ENCODE assay signal across 10 cellular contexts in the genomic region with DNA sequence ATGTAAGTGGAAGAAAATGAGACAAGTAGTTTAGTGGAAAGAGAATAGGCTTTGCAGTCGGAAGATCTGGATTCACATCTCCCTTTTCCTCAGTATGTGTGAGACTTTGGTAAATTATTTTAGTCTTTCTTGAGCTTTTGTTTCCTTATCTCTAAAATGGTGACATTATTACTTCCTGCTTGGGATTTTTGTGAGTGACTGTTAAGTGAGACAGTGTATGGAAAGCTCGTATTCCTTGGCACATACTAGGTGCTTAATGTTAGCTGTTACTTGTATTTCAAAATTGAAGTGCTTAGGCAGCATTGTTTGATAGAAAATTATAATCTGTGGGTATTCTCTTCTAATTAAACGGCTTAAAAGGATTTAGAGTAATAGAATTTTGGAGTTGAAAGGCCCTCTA. TPM values are rescaled to one million over a fixed set of nuclear protein-coding genes. Genes with fewer than 3 reads are reported as not detected.
DNase-seq lines count a peak whose midpoint lies in the region; ATAC-seq, FAIRE-seq and TF ChIP-seq lines count a peak whose summit lies in the region.
"Had no signal": no experiment of that assay in that cellular context is flagged by ENCODE, and none has a peak within 500 bp of the region (broad histone marks: within the 10 kb centered on the region; RNA-seq: fewer than 3 reads in every experiment).

No MANE protein-coding gene starts in this region.

- peaks cover 36% of the 10 kb centered on the region for H3K36me3 ChIP-seq in RWPE2 (ENCODE audit: low read depth)
- H3K36me3 ChIP-seq in esophagus squamous epithelium: no peaks in the 10 kb centered on the region
- no peaks in the 10 kb centered on the region for H3K36me3 ChIP-seq in pancreas

- TF ChIP-seq POLR2A in esophagus squamous epithelium (IDR thresholded peaks at IDR 0.05): no peak

- TF ChIP-seq CTCF in GM12864 (IDR thresholded peaks at IDR 0.05; ENCODE audit: low read depth, low read length, missing control alignments) (no peak), RWPE2 (IDR thresholded peaks at IDR 0.05; ENCODE audit: poor library complexity, severe bottlenecking) (no peak), esophagus squamous epithelium (IDR thresholded peaks at IDR 0.05) (no peak), retinal pigment epithelial cell (conservative IDR thresholded peaks at IDR 0.05; ENCODE audit: low read depth, low read length) (no peak), D721Med (IDR thresholded peaks at IDR 0.05; ENCODE audit: insufficient read depth, missing control alignments) (no peak), pancreas (IDR thresholded peaks at IDR 0.05) (no peak)

- DNase-seq in GM12864 (ENCODE audit: low read depth): no peak
- no peak for DNase-seq in RWPE2 (ENCODE audit: low spot score)
- no peak for DNase-seq in esophagus squamous epithelium (lab: John Stamatoyannopoulos, UW)
- no peak for DNase-seq in retinal pigment epithelial cell (ENCODE audit: low read depth)
- no peak for DNase-seq in HUDEP-2 (lab: John Stamatoyannopoulos, UW; ENCODE audit: unreplicated experiment in 76 of 76)
- no peak for DNase-seq in D721Med (ENCODE audit: insufficient read length, low spot score)
- DNase-seq in pancreas: no peak
- DNase-seq in cerebellar nuclear complex (lab: John Stamatoyannopoulos, UW): no peak
- DNase-seq: caudate nucleus, NCI-H2081 had no signal

- H3K27ac ChIP-seq in RWPE2 (ENCODE audit: poor library complexity, severe bottlenecking): no peak overlapping the region
- peak overlapping the region in 1 of 4 donors; percentile 99 for H3K27ac ChIP-seq in esophagus squamous epithelium
- no peak overlapping the region for H3K27ac ChIP-seq in pancreas

- intact Hi-C loops in esophagus squamous epithelium (cut with DNase I): no loop called here
- intact Hi-C loops in pancreas (cut with DNase I): no loop called here

- H3K9me3 ChIP-seq in RWPE2 (ENCODE audit: severe bottlenecking) (no peaks in the 10 kb centered on the region), esophagus squamous epithelium (no peaks in the 10 kb centered on the region), pancreas (no peaks in the 10 kb centered on the region)

- WGBS in esophagus squamous epithelium, 2 donors: 33 to 42% methylated on average over 3 of the region's 3 CpGs
- WGBS in pancreas, 2 donors: 56 to 63% methylated on average over 3 of the region's 3 CpGs

- ATAC-seq in RWPE2 (ENCODE audit: low read depth) (no peak), pancreas (no peak)

- peak overlapping the region; percentile 100; the same call in 1 of the 2 replicates for H3K4me3 ChIP-seq in GM12864 (ENCODE audit: low read depth, low read length)
- H3K4me3 ChIP-seq in RWPE2 (ENCODE audit: severe bottlenecking): peak overlapping the region; percentile 69
- H3K4me3 ChIP-seq in esophagus squamous epithelium: peak overlapping the region; percentile 2 to 100 (median 88)
- peak overlapping the region; percentile 91 for H3K4me3 ChIP-seq in retinal pigment epithelial cell (ENCODE audit: low read length)
- H3K4me3 ChIP-seq in pancreas: peak overlapping the region in 2 of 4 donors; percentile 90 to 95

- FAIRE-seq in D721Med (lab: Jason Lieb, UNC): no peak
- no peak for FAIRE-seq in pancreas (lab: Jason Lieb, UNC)

- H3K27me3 ChIP-seq in RWPE2 (ENCODE audit: insufficient read depth, poor library complexity, severe bottlenecking) (no peaks in the 10 kb centered on the region), esophagus squamous epithelium (no peaks in the 10 kb centered on the region), pancreas (no peaks in the 10 kb centered on the region)

- H3K4me1 ChIP-seq in RWPE2 (ENCODE audit: insufficient read depth, poor library complexity, severe bottlenecking) (peaks cover 10% of the 10 kb centered on the region), esophagus squamous epithelium (peaks cover 8 to 66% (median 35%) of the 10 kb centered on the region in 3 donors), pancreas (peaks cover 18 to 41% (median 19%) of the 10 kb centered on the region in 3 donors)

RNA-seq across cellular contexts. Expression of a gene that starts 2.0 kb away (rescaled TPM):
- 100 to 1,000 TPM in 1 of 4 donors, 10 to 100 TPM in 3; 67.3 to 133 (median 79.2) TPM for total RNA-seq in esophagus squamous epithelium
- 10 to 100 TPM; 35.4 to 73.4 (median 51.6) TPM for total RNA-seq in pancreas
- polyA plus RNA-seq in pancreas: 100 to 1,000 TPM; 103 to 117 TPM
